In the genomic region with DNA sequence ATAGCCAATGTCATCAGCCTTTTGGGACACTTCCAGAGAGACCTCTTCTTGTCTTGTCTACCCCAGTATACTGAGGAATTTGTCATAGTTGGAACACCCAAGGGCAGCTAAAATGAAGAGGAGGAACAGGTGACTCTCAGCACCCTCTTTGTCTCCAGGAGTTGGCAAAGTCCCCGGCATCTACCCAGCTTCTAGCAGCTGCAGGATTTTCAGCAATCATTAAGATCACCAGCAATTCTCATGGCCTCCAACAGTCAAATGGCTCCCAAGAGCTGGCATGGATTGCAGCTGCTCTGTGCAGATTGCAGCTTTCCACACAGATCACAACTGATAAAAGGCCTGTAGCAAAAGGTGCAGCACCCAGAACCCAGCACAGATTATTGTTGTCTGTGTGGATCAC, we compare ENCODE assay signal across 33 cellular contexts. TPM values are rescaled to one million over a fixed set of nuclear protein-coding genes. Genes with fewer than 3 reads are reported as not detected.
"Had no signal": no experiment of that assay in that cellular context is flagged by ENCODE, and none has a peak within 500 bp of the region (broad histone marks: within the 10 kb centered on the region; RNA-seq: fewer than 3 reads in every experiment).

No MANE protein-coding gene starts in this region.

- H3K9me3 ChIP-seq: SK-N-SH had no signal

- H3K4me1 ChIP-seq: SJSA1 had no signal

- H2AFZ ChIP-seq: PC-9 had no signal

- H3K36me3 ChIP-seq: SJSA1 had no signal

- H3K27ac ChIP-seq: PC-9, RWPE1, SJSA1 had no signal

- H3K4me2 ChIP-seq: PC-9, SK-N-SH had no signal

- H3K9ac ChIP-seq: SK-N-SH had no signal

- H3K4me3 ChIP-seq: PC-9, SJSA1 had no signal

- H3K27me3 ChIP-seq: SJSA1 had no signal

- FAIRE-seq: RCC 7860 had no signal

- DNase-seq: Kasumi-1, KG1, MM.1S, MV-4-11, NCI-H1092, NCI-H1105, NCI-H1417 treated with DMSO at 0.1 percent for 48 hours, NCI-H1436 treated with DMSO at 0.1 percent for 48 hours, NCI-H1694 treated with DMSO at 0.1 percent for 48 hours, NCI-H187 treated with DMSO at 0.1 percent for 48 hours, NCI-H2029, NCI-H2081, NCI-H2171 treated with DMSO at 0.1 percent for 48 hours, NCI-H2227 treated with DMSO at 0.1 percent for 48 hours, NCI-H345, NCI-H446, NCI-H510A treated with DMSO at 0.1 percent for 48 hours, NCI-H524 treated with DMSO at 0.1 percent for 48 hours, NCI-H526 treated with DMSO at 0.1 percent for 48 hours, NCI-H774, PC-9, SHP77, SIG-M5, SK-N-SH, SW 1271 had no signal

- ATAC-seq: Panc1, Right ventricle myocardium inferior had no signal

RNA-seq across cellular contexts. Expression of gene RERGL, which starts 32.9 kb away (rescaled TPM):
- total RNA-seq: NCI-H460, OCI-LY7, PC-9, RPMI7951, SJSA1 had no signal
